ENCODE assay signal across 8 cellular contexts in genomic region chr3:112990672-112991602, GRCh38. TPM values are rescaled to one million over a fixed set of nuclear protein-coding genes. Genes with fewer than 3 reads are reported as not detected.
A peak's percentile ranks its signal among the peaks of the same experiment; 100 is the strongest.
DNase-seq lines count a peak whose midpoint lies in the region; ATAC-seq and FAIRE-seq lines count a peak whose summit lies in the region.

GTPBP8 (plus strand) TSS chr3:112990984; CDS start chr3:112991000, 16 bp downstream.

- H3K4me3 Mint-ChIP-seq in activated CD8-positive, alpha-beta memory T cell treated with anti-CD3 and anti-CD28 coated beads, Interleukin-2, amount 10 ng/mL, durations not matched to agents 7 days and 5 days, result peak within 1 kb of the TSS; percentile 81

- peak; percentile 93 for FAIRE-seq in HTR-8/SVneo (lab: Jason Lieb, UNC)

- DNase-seq in COLO829 (ENCODE audit: low spot score) (peak; percentile 87), HTR-8/SVneo (ENCODE audit: insufficient read length, low spot score) (peak; percentile 84), NOMO-1 treated with dmso at 0.1 percent for 144 hours (lab: John Stamatoyannopoulos, UW; ENCODE audit: unreplicated experiment) (peak; percentile 82), mesendoderm (peak; percentile 95)
- DNase-seq in activated CD8-positive, alpha-beta memory T cell treated with anti-CD3 and anti-CD28 coated beads, Interleukin-2, amount 10 ng/mL, durations not matched to agents 7 days and 5 days, result peak; percentile 93
- peak; percentile 66 for DNase-seq in stimulated activated CD8-positive, alpha-beta memory T cell treated with anti-CD3 and anti-CD28 coated beads, Interleukin-15, amount 100 ng/mL, for 1 hour (ENCODE audit: low read depth)

- no peak within 1 kb of the TSS for H2BK15ac ChIP-seq in mesendoderm (replicated peaks; ENCODE audit: low read depth)

- peak within 1 kb of the TSS; percentile 98 for H3K27ac ChIP-seq in mesendoderm (ENCODE audit: low read depth, low read length)

- no peak within 1 kb of the TSS for H2AK5ac ChIP-seq in mesendoderm (ENCODE audit: low read length)

- peak within 1 kb of the TSS; percentile 82 for H3K4ac ChIP-seq in mesendoderm (ENCODE audit: low read depth, low read length)

- no peak within 1 kb of the TSS for H3K23ac ChIP-seq in mesendoderm (ENCODE audit: low read length)

- CTCF ChIA-PET in activated CD8-positive, alpha-beta memory T cell treated with anti-CD3 and anti-CD28 coated beads, Interleukin-2, amount 10 ng/mL, durations not matched to agents 7 days and 5 days (lab: Charles Lee), result interaction anchor here (0.7 to 4.3 kb wide), 14 partner anchors 8 to 409 kb away, joined by 3 to 24 read pairs (median 4); partner anchors contain the start of gene CD200R1

- H3K4me3 ChIP-seq in endocrine pancreas (ENCODE audit: control insufficient read depth, insufficient read depth, low read length), result peak within 1 kb of the TSS; percentile 96
- peak within 1 kb of the TSS; percentile 69 for H3K4me3 ChIP-seq in mesendoderm (ENCODE audit: low read length)

- H3K9me3 Mint-ChIP-seq in activated CD8-positive, alpha-beta memory T cell treated with anti-CD3 and anti-CD28 coated beads, Interleukin-2, amount 10 ng/mL, durations not matched to agents 7 days and 5 days (ENCODE audit: low read depth), result no peaks in the 10 kb centered on the region

- H3K4me1 ChIP-seq in endocrine pancreas (ENCODE audit: control insufficient read depth, insufficient read depth, low read length), result peaks cover 16% of the 10 kb centered on the region
- no peaks in the 10 kb centered on the region for H3K4me1 ChIP-seq in mesendoderm (ENCODE audit: control insufficient read depth, low read depth, low read length)

- no peak within 1 kb of the TSS for H2BK120ac ChIP-seq in mesendoderm (ENCODE audit: low read depth, low read length)

- H2BK5ac ChIP-seq in mesendoderm (ENCODE audit: low read length), result peak within 1 kb of the TSS; percentile 90

- peak within 1 kb of the TSS; percentile 93 for H3K27ac Mint-ChIP-seq in activated CD8-positive, alpha-beta memory T cell treated with anti-CD3 and anti-CD28 coated beads, Interleukin-2, amount 10 ng/mL, durations not matched to agents 7 days and 5 days

- peak within 1 kb of the TSS; percentile 88 for H3K18ac ChIP-seq in mesendoderm (ENCODE audit: low read length)

- H3K79me1 ChIP-seq in mesendoderm (ENCODE audit: low read length), result peaks cover 2% of the 10 kb centered on the region

- H3K56ac ChIP-seq in mesendoderm (ENCODE audit: low read length), result peak within 1 kb of the TSS; percentile 97

- H3K9ac ChIP-seq in endocrine pancreas (ENCODE audit: control insufficient read depth, insufficient read depth, low read length) (peak within 1 kb of the TSS; percentile 87), mesendoderm (ENCODE audit: low read length) (peak within 1 kb of the TSS; percentile 93)

- peak; percentile 84 for ATAC-seq in GM21367 (IDR thresholded peaks at IDR 0.05; ENCODE audit: unreplicated experiment)
- peak; percentile 94 for ATAC-seq in activated CD8-positive, alpha-beta memory T cell treated with anti-CD3 and anti-CD28 coated beads, Interleukin-2, amount 10 ng/mL, durations not matched to agents 7 days and 5 days

- peak within 1 kb of the TSS; percentile 53 for H4K5ac ChIP-seq in mesendoderm (ENCODE audit: low read length)

- H4K8ac ChIP-seq in mesendoderm (ENCODE audit: low read depth, low read length), result peak within 1 kb of the TSS; percentile 92

- peaks cover 10% of the 10 kb centered on the region for H3K36me3 Mint-ChIP-seq in activated CD8-positive, alpha-beta memory T cell treated with anti-CD3 and anti-CD28 coated beads, Interleukin-2, amount 10 ng/mL, durations not matched to agents 7 days and 5 days

- H3K36me3 ChIP-seq in endocrine pancreas (ENCODE audit: control insufficient read depth, insufficient read depth, low read length) (no peaks in the 10 kb centered on the region), mesendoderm (ENCODE audit: control insufficient read depth, insufficient read depth, low read length) (no peaks in the 10 kb centered on the region)

- H3K27me3 ChIP-seq in endocrine pancreas (ENCODE audit: control insufficient read depth, insufficient read depth, low read length) (no peaks in the 10 kb centered on the region), mesendoderm (ENCODE audit: insufficient read depth, low read length, poor library complexity) (no peaks in the 10 kb centered on the region)

- H3K4me2 ChIP-seq in mesendoderm (ENCODE audit: low read length), result peak within 1 kb of the TSS; percentile 80

- no CpG with 5 or more reads among the region's 70 CpGs for WGBS in mesendoderm (ENCODE audit: extremely low coverage, insufficient coverage, low lambda C conversion rate)

- no peaks in the 10 kb centered on the region for H3K9me3 ChIP-seq in endocrine pancreas (ENCODE audit: control insufficient read depth, low read length)

- peaks cover 63% of the 10 kb centered on the region for H3K4me1 Mint-ChIP-seq in activated CD8-positive, alpha-beta memory T cell treated with anti-CD3 and anti-CD28 coated beads, Interleukin-2, amount 10 ng/mL, durations not matched to agents 7 days and 5 days

- H3K27me3 Mint-ChIP-seq in activated CD8-positive, alpha-beta memory T cell treated with anti-CD3 and anti-CD28 coated beads, Interleukin-2, amount 10 ng/mL, durations not matched to agents 7 days and 5 days, result no peaks in the 10 kb centered on the region

- H3K79me2 ChIP-seq in mesendoderm (ENCODE audit: control insufficient read depth, insufficient read depth, low read length), result peaks cover 5% of the 10 kb centered on the region

RNA-seq across cellular contexts. Expression of gene GTPBP8, which starts in this region (rescaled TPM):
- 10 to 100 TPM; 24.6 to 25.3 TPM for total RNA-seq in activated CD8-positive, alpha-beta memory T cell treated with anti-CD3 and anti-CD28 coated beads, Interleukin-2, amount 10 ng/mL, durations not matched to agents 7 days and 5 days
- polyA plus RNA-seq in mesendoderm (2013, experiment 1 of 2), result 51.0 TPM
- polyA plus RNA-seq in mesendoderm (2013, experiment 2 of 2), result 50.7 TPM

Comparison
In these comparisons a context has a peak if more than half of its experiments do, and no peak if none do; other contexts are left out.
1. Peak in every context shown above with its lines: DNase-seq, ATAC-seq, H3K4me3 ChIP-seq and H3K27ac ChIP-seq.